In genomic region chr9:114212841-114213240, GRCh38 we compare ENCODE assay signal across 17 cellular contexts. TPM values are rescaled to one million over a fixed set of nuclear protein-coding genes. Genes with fewer than 3 reads are reported as not detected.
DNase-seq lines count a peak whose midpoint lies in the region; ATAC-seq and TF ChIP-seq lines count a peak whose summit lies in the region.
"Had no signal": no experiment of that assay in that cellular context is flagged by ENCODE, and none has a peak within 500 bp of the region (broad histone marks: within the 10 kb centered on the region; RNA-seq: fewer than 3 reads in every experiment).

No MANE protein-coding gene starts in this region.

- no peak overlapping the region for H3K4me3 Mint-ChIP-seq in type B pancreatic cell
- H3K4me3 Mint-ChIP-seq: CD8-positive, alpha-beta memory T cell; H9 had no signal

- no peak overlapping the region for H3K9ac ChIP-seq in Karpas-422 (ENCODE audit: low read length)
- H3K9ac ChIP-seq: BLaER1 had no signal

- H3K9me3 Mint-ChIP-seq in type B pancreatic cell, result no peaks in the 10 kb centered on the region
- H3K9me3 Mint-ChIP-seq: CD8-positive, alpha-beta memory T cell; H9 had no signal

- no peaks in the 10 kb centered on the region for H3K36me3 ChIP-seq in left ventricle myocardium inferior
- H3K36me3 ChIP-seq in osteoblast (ENCODE audit: insufficient read depth, low read length), result peaks cover 12% of the 10 kb centered on the region
- no peaks in the 10 kb centered on the region for H3K36me3 ChIP-seq in Karpas-422 (ENCODE audit: insufficient read depth, low read length)

- H3K27ac ChIP-seq in left ventricle myocardium inferior (replicated peaks) (no peak overlapping the region), osteoblast (ENCODE audit: low read depth, low read length) (no peak overlapping the region), Karpas-422 (ENCODE audit: low read length) (no peak overlapping the region)
- H3K27ac ChIP-seq: 22Rv1, BLaER1 had no signal

- H4K20me1 ChIP-seq in osteoblast (ENCODE audit: insufficient read depth, low read length), result no peaks in the 10 kb centered on the region
- H4K20me1 ChIP-seq in Karpas-422 (ENCODE audit: insufficient read depth, low read depth, low read length), result no peaks in the 10 kb centered on the region
- H4K20me1 ChIP-seq: BLaER1 had no signal

- no peaks in the 10 kb centered on the region for H3K9me3 ChIP-seq in left ventricle myocardium inferior (replicated peaks)
- no peaks in the 10 kb centered on the region for H3K9me3 ChIP-seq in osteoblast (ENCODE audit: low read depth, low read length)
- no peaks in the 10 kb centered on the region for H3K9me3 ChIP-seq in Karpas-422 (ENCODE audit: low read length)
- H3K9me3 ChIP-seq: BLaER1 had no signal

- H3K4me3 ChIP-seq in left ventricle myocardium inferior (no peak overlapping the region), osteoblast (ENCODE audit: insufficient read depth, low read length) (no peak overlapping the region), Karpas-422 (ENCODE audit: low read length) (no peak overlapping the region)
- H3K4me3 ChIP-seq: BLaER1 had no signal

- H3K9me2 ChIP-seq in Karpas-422 (replicated peaks; ENCODE audit: insufficient read depth, low read length), result no peaks in the 10 kb centered on the region

- ATAC-seq in left ventricle myocardium superior (no peak), GM19452 (IDR thresholded peaks at IDR 0.05; ENCODE audit: unreplicated experiment) (no peak), GM21515 (IDR thresholded peaks at IDR 0.05; ENCODE audit: unreplicated experiment) (no peak)

- H3K4me1 ChIP-seq in left ventricle myocardium inferior (peaks cover 74% of the 10 kb centered on the region), osteoblast (ENCODE audit: insufficient read depth, low read length) (peaks cover 4% of the 10 kb centered on the region), Karpas-422 (ENCODE audit: low read length) (no peaks in the 10 kb centered on the region)

- peaks cover 6% of the 10 kb centered on the region for H3K4me1 Mint-ChIP-seq in type B pancreatic cell (ENCODE audit: unreplicated experiment)
- H3K4me1 Mint-ChIP-seq: CD8-positive, alpha-beta memory T cell had no signal

- no peak overlapping the region for H3K27ac Mint-ChIP-seq in type B pancreatic cell
- H3K27ac Mint-ChIP-seq: CD8-positive, alpha-beta memory T cell; H9 had no signal

- no peaks in the 10 kb centered on the region for H3K79me2 ChIP-seq in osteoblast (ENCODE audit: insufficient read depth, low read length)
- no peaks in the 10 kb centered on the region for H3K79me2 ChIP-seq in Karpas-422 (ENCODE audit: low read length)

- H3K36me3 Mint-ChIP-seq in type B pancreatic cell, result peaks cover 10% of the 10 kb centered on the region
- H3K36me3 Mint-ChIP-seq: CD8-positive, alpha-beta memory T cell had no signal

- H2AFZ ChIP-seq in osteoblast (ENCODE audit: low read length), result no peak overlapping the region
- H2AFZ ChIP-seq in Karpas-422 (ENCODE audit: low read length), result no peak overlapping the region

- DNase-seq in left ventricle myocardium superior (peak; percentile 19), left ventricle myocardium inferior (no peak), kidney tubule cell (ENCODE audit: low spot score) (peak; percentile 41), osteoblast (ENCODE audit: insufficient read length, low spot score, missing footprints) (peak; percentile 68), type B pancreatic cell (ENCODE audit: extremely low spot score, unreplicated experiment) (no peak), Karpas-422 (no peak)
- DNase-seq: AML-193; Calu3; CD8-positive, alpha-beta memory T cell; DMS 273 treated with DMSO at 0.1 percent for 48 hours; GOT3; H9; IMR-90 had no signal

- H3K27me3 Mint-ChIP-seq in type B pancreatic cell, result no peaks in the 10 kb centered on the region

- no peak overlapping the region for H3K4me2 ChIP-seq in osteoblast (ENCODE audit: insufficient read depth, low read length)
- H3K4me2 ChIP-seq in Karpas-422 (ENCODE audit: low read depth, low read length, poor library complexity, severe bottlenecking), result no peak overlapping the region
- H3K4me2 ChIP-seq: BLaER1 had no signal

- H3K27me3 ChIP-seq in left ventricle myocardium inferior (ENCODE audit: low read depth) (no peaks in the 10 kb centered on the region), osteoblast (ENCODE audit: insufficient read depth, low read length) (no peaks in the 10 kb centered on the region), Karpas-422 (ENCODE audit: low read length) (no peaks in the 10 kb centered on the region)
- H3K27me3 ChIP-seq: BLaER1 had no signal

- intact Hi-C loops in left ventricle myocardium superior (cut with micrococcal nuclease) (no loop called here), left ventricle myocardium inferior (cut with micrococcal nuclease) (no loop called here)

- TF ChIP-seq CTCF in left ventricle myocardium inferior (IDR thresholded peaks at IDR 0.05; ENCODE audit: borderline replicate concordance) (no peak), osteoblast (IDR thresholded peaks at IDR 0.05; ENCODE audit: extremely low read depth, low read depth, low read length) (no peak), type B pancreatic cell (conservative IDR thresholded peaks at IDR 0.05) (no peak)

RNA-seq across cellular contexts. Expression of gene COL27A1, which starts 57.5 kb away (rescaled TPM):
- total RNA-seq in left ventricle myocardium superior, result 11.0 TPM
- total RNA-seq in left ventricle myocardium inferior, result 6.4 TPM
- total RNA-seq in osteoblast, result 10.1 and 11.8 TPM in 2 replicates
- total RNA-seq in type B pancreatic cell (ENCODE audit: low replicate concordance), result 29.5 and 65.1 TPM in 2 replicates
- not detected in 2 replicates for total RNA-seq in Karpas-422 (2014; rRNA removed; shearing (Covaris generic); ENCODE audit: low replicate concordance)

Comparison
In these comparisons a context has a peak if more than half of its experiments do, and no peak if none do; other contexts are left out.
1. DNase-seq: peak in left ventricle myocardium superior (single experiment), kidney tubule cell (single experiment) and osteoblast (single experiment); none in left ventricle myocardium inferior (single experiment), type B pancreatic cell (single experiment) and Karpas-422 (single experiment).